In genomic region chr17:17269926-17270773, GRCh38 we compare ENCODE assay signal across 10 cellular contexts. TPM values are rescaled to one million over a fixed set of nuclear protein-coding genes. Genes with fewer than 3 reads are reported as not detected.
A peak's percentile ranks its signal among the peaks of the same experiment; 100 is the strongest.
DNase-seq lines count a peak whose midpoint lies in the region; ATAC-seq and TF ChIP-seq lines count a peak whose summit lies in the region.
"Had no signal": no experiment of that assay in that cellular context is flagged by ENCODE, and none has a peak within 500 bp of the region (broad histone marks: within the 10 kb centered on the region; RNA-seq: fewer than 3 reads in every experiment).

No MANE protein-coding gene starts in this region.

- H3K36me3 ChIP-seq in MM.1S (replicated peaks; ENCODE audit: insufficient read depth, low read length): peaks cover 8% of the 10 kb centered on the region

- H3K27me3 Mint-ChIP-seq in activated naive CD8-positive, alpha-beta T cell treated with anti-CD3 and anti-CD28 coated beads for 36 hours: no peaks in the 10 kb centered on the region
- H3K27me3 Mint-ChIP-seq in nephron progenitor cell (ENCODE audit: low read depth, poor library complexity): no peaks in the 10 kb centered on the region

- no peaks in the 10 kb centered on the region for H3F3A ChIP-seq in MM.1S (ENCODE audit: insufficient read depth, low read length)

- no peaks in the 10 kb centered on the region for H3K27me3 ChIP-seq in MM.1S (replicated peaks; ENCODE audit: insufficient read depth, low read length)

- H3K27ac ChIP-seq in MM.1S (ENCODE audit: low read length): no peak overlapping the region

- H3K4me3 ChIP-seq in MM.1S (ENCODE audit: low read length): no peak overlapping the region

- no peaks in the 10 kb centered on the region for H3K9me2 ChIP-seq in MM.1S (replicated peaks; ENCODE audit: insufficient read depth, low read length)

- H3K27ac Mint-ChIP-seq in activated naive CD8-positive, alpha-beta T cell treated with anti-CD3 and anti-CD28 coated beads for 36 hours: no peak overlapping the region
- no peak overlapping the region for H3K27ac Mint-ChIP-seq in nephron progenitor cell

- H3K4me3 Mint-ChIP-seq in activated naive CD8-positive, alpha-beta T cell treated with anti-CD3 and anti-CD28 coated beads for 36 hours: no peak overlapping the region
- H3K4me3 Mint-ChIP-seq in nephron progenitor cell: no peak overlapping the region

- H3K4me2 ChIP-seq in MM.1S (ENCODE audit: low read depth, low read length): no peak overlapping the region

- H3K9me3 Mint-ChIP-seq in activated naive CD8-positive, alpha-beta T cell treated with anti-CD3 and anti-CD28 coated beads for 36 hours: no peaks in the 10 kb centered on the region
- no peaks in the 10 kb centered on the region for H3K9me3 Mint-ChIP-seq in nephron progenitor cell

- no peaks in the 10 kb centered on the region for H3K4me1 Mint-ChIP-seq in activated naive CD8-positive, alpha-beta T cell treated with anti-CD3 and anti-CD28 coated beads for 36 hours
- no peaks in the 10 kb centered on the region for H3K4me1 Mint-ChIP-seq in nephron progenitor cell

- H3K9me3 ChIP-seq in MM.1S (replicated peaks; ENCODE audit: insufficient read depth, low read length): no peaks in the 10 kb centered on the region

- peaks cover 58% of the 10 kb centered on the region for H3K79me2 ChIP-seq in MM.1S (ENCODE audit: low read length)

- no peaks in the 10 kb centered on the region for H3K4me1 ChIP-seq in MM.1S (ENCODE audit: low read length)

- DNase-seq in EH (ENCODE audit: low read depth) (peak; percentile 8), MM.1S (peak; percentile 18), nephron progenitor cell (peak; percentile 8), NK-92 (lab: John Stamatoyannopoulos, UW; ENCODE audit: unreplicated experiment) (no peak), NCI-H774 (lab: John Stamatoyannopoulos, UW) (no peak), NCI-H345 treated with DMSO at 0.1 percent for 48 hours (lab: John Stamatoyannopoulos, UW; ENCODE audit: unreplicated experiment) (no peak)
- peak; percentile 20 for DNase-seq in activated naive CD8-positive, alpha-beta T cell treated with anti-CD3 and anti-CD28 coated beads for 36 hours
- DNase-seq: NCI-H1694, substantia nigra had no signal

- no peak for ATAC-seq in GM19324 (IDR thresholded peaks at IDR 0.05; ENCODE audit: low FRiP score, unreplicated experiment)

- H4K20me1 ChIP-seq in MM.1S (ENCODE audit: insufficient read depth, low read length): no peaks in the 10 kb centered on the region

- peaks cover 18% of the 10 kb centered on the region for H3K36me3 Mint-ChIP-seq in activated naive CD8-positive, alpha-beta T cell treated with anti-CD3 and anti-CD28 coated beads for 36 hours
- peaks cover 68% of the 10 kb centered on the region for H3K36me3 Mint-ChIP-seq in nephron progenitor cell (ENCODE audit: low read depth)

- H3K9ac ChIP-seq in MM.1S (ENCODE audit: low read length): no peak overlapping the region

- no peak overlapping the region for H2AFZ ChIP-seq in MM.1S (ENCODE audit: low read length)

- TF ChIP-seq CTCF in MM.1S (IDR thresholded peaks at IDR 0.05; ENCODE audit: low read length): peak; percentile 42
- no peak for TF ChIP-seq CTCF in nephron progenitor cell (IDR thresholded peaks at IDR 0.05)

RNA-seq across cellular contexts. Expression of gene COPS3, which starts 10.9 kb away (rescaled TPM):
- 100 to 1,000 TPM; 133 to 141 TPM for total RNA-seq in activated naive CD8-positive, alpha-beta T cell treated with anti-CD3 and anti-CD28 coated beads for 36 hours

RNA-seq across cellular contexts. Expression of gene NT5M, which starts 33.0 kb away (rescaled TPM):
- total RNA-seq in activated naive CD8-positive, alpha-beta T cell treated with anti-CD3 and anti-CD28 coated beads for 36 hours: 1 to 10 TPM; 6.1 to 6.5 TPM

RNA-seq across cellular contexts. Expression of gene FLCN, which starts 33.2 kb away (rescaled TPM):
- total RNA-seq in activated naive CD8-positive, alpha-beta T cell treated with anti-CD3 and anti-CD28 coated beads for 36 hours: 10 to 100 TPM; 21.3 to 22.7 TPM

Comparison
In these comparisons a context has a peak if more than half of its experiments do, and no peak if none do; other contexts are left out.
1. DNase-seq: peak in EH (single experiment), MM.1S (single experiment), activated naive CD8-positive, alpha-beta T cell treated with anti-CD3 and anti-CD28 coated beads for 36 hours (single experiment) and nephron progenitor cell (single experiment); none in NK-92 (single experiment), NCI-H774 (single experiment) and NCI-H345 treated with DMSO at 0.1 percent for 48 hours (single experiment).